8 cellular contexts compared by ENCODE assay signal in the genomic region with DNA sequence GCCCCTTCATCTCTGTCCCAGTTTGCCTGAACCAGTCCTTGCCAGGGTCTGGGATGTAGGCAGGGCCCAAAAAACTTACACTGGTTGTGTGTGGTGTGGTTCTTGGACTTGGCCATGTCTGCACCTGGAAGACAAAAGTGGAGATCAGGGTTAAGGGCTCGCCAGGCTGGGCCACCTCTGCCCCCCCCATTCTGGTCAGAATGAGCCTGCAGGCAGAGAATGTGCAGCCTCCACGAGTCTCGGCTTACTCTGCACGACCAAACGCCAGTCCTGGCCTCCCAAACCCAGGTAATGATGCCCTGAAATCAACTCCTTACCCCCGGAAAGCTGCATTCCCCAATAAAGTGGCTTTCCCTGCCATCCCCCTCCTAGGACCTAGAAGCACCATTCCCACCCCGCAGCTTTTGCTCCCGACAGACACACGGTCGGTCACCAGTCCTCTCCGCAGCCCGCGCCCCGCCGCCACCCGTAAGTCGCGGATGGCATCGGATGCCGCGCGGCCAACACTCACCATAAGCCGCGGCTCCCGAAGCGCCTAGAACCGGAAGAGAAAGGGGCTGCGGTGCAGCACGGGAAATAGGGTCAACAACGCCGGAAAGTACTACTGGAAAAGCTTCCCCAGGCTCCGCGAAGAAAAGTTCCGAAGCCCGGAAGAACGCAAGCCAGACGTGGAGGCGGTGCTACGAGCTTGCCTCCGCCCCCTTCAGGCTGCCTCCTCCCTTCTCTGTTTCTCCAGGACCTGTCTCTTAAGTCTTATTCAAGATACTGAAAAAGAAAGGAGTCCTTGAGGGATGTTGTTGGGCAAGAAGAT. TPM values are rescaled to one million over a fixed set of nuclear protein-coding genes. Genes with fewer than 3 reads are reported as not detected.
DNase-seq lines count a peak whose midpoint lies in the region; ATAC-seq and TF ChIP-seq lines count a peak whose summit lies in the region.

Gene RPL29, minus strand, starts transcription at position 550 of the 811 bp plus-strand sequence. Its CDS starts 434 bp downstream, at position 116.

- peaks cover 0 to 26% of the 10 kb centered on the region in 2 donors for H3K36me3 ChIP-seq in adrenal gland (replicated peaks in 1 of 2)
- peaks cover 0 to 41% (median 16%) of the 10 kb centered on the region in 9 donors for H3K36me3 ChIP-seq in heart right ventricle
- H3K36me3 ChIP-seq in upper lobe of right lung: peaks cover 39% of the 10 kb centered on the region

- peak; percentile 95 for DNase-seq in GM13976 (ENCODE audit: low spot score)
- peak; percentile 67 for DNase-seq in NCI-H1694 (lab: John Stamatoyannopoulos, UW)
- DNase-seq in adrenal gland: peak; percentile 92 to 97 (median 94)
- DNase-seq in heart right ventricle: peak; percentile 86 to 94
- DNase-seq in progenitor cell of endocrine pancreas (ENCODE audit: low spot score, unreplicated experiment): peak; percentile 71
- peak; percentile 94 for DNase-seq in upper lobe of right lung

- peak within 1 kb of the TSS; percentile 100 for H3K4me3 Mint-ChIP-seq in progenitor cell of endocrine pancreas (ENCODE audit: low read depth)

- peak within 1 kb of the TSS; percentile 19 to 71 (median 58) for H3K4me3 ChIP-seq in adrenal gland
- peak within 1 kb of the TSS; percentile 64 to 94 (median 84) for H3K4me3 ChIP-seq in heart right ventricle
- peak within 1 kb of the TSS; percentile 92 for H3K4me3 ChIP-seq in upper lobe of right lung

- peaks cover 12 to 22% of the 10 kb centered on the region in 2 donors for H3K4me1 ChIP-seq in adrenal gland (replicated peaks in 1 of 2)
- H3K4me1 ChIP-seq in heart right ventricle: peaks cover 5 to 26% (median 22%) of the 10 kb centered on the region in 9 donors
- H3K4me1 ChIP-seq in upper lobe of right lung: peaks cover 11% of the 10 kb centered on the region

- H3K9me3 Mint-ChIP-seq in progenitor cell of endocrine pancreas (ENCODE audit: low read depth): no peaks in the 10 kb centered on the region

- in situ Hi-C loops in GM13976 (cut with MboI; ENCODE audit: low sequenced_read_pairs, unreplicated experiment): no loop called here

- no peaks in the 10 kb centered on the region for H3K9me3 ChIP-seq in adrenal gland (replicated peaks in 1 of 3)
- no peaks in the 10 kb centered on the region for H3K9me3 ChIP-seq in heart right ventricle
- no peaks in the 10 kb centered on the region for H3K9me3 ChIP-seq in upper lobe of right lung

- H3K27me3 Mint-ChIP-seq in progenitor cell of endocrine pancreas: no peaks in the 10 kb centered on the region

- H3K27me3 ChIP-seq in adrenal gland: no peaks in the 10 kb centered on the region
- no peaks in the 10 kb centered on the region for H3K27me3 ChIP-seq in heart right ventricle
- no peaks in the 10 kb centered on the region for H3K27me3 ChIP-seq in upper lobe of right lung

- H3K27ac ChIP-seq in adrenal gland (peak within 1 kb of the TSS; percentile 67 to 92 (median 83)), heart right ventricle (peak within 1 kb of the TSS; percentile 63 to 95 (median 86)), upper lobe of right lung (peak within 1 kb of the TSS; percentile 91)

- H3K36me3 Mint-ChIP-seq in progenitor cell of endocrine pancreas (ENCODE audit: insufficient read depth): peaks cover 17% of the 10 kb centered on the region

- H3K4me1 Mint-ChIP-seq in progenitor cell of endocrine pancreas (ENCODE audit: low read depth): peaks cover 19% of the 10 kb centered on the region

- ATAC-seq in HG02852 (IDR thresholded peaks at IDR 0.05; ENCODE audit: unreplicated experiment) (peak; percentile 86), heart right ventricle (peak; percentile 89 to 97 (median 95)), upper lobe of right lung (peak; percentile 97)

- TF ChIP-seq POLR2A in adrenal gland (IDR thresholded peaks at IDR 0.05): peak; percentile 49 to 64

- 0 to 1% (median 0%) methylated on average over 12 to 40 of the region's 40 CpGs for WGBS in adrenal gland, 4 donors
- 0 to 1% methylated on average over 40 of the region's 40 CpGs for WGBS in heart right ventricle, 2 donors

- intact Hi-C loops in T-helper 1 cell treated with Interleukin-12 subunit alpha and Interleukin-12 subunit beta and Interleukin-4 antibody, amounts not matched to agents 30 ng/mL and 1 ng/mL, for 36 hours (cut with micrococcal nuclease): loop anchor here (1.0 to 5.0 kb wide), 11 partner anchors 12 to 542 kb away; partner anchors contain the start of genes ABHD14A, ACY1, ALAS1 and DCAF1
- intact Hi-C loops in adrenal gland (cut with DNase I): loop anchor here in 1 of 2 donors (10.0 kb wide), 1 partner anchor 51 kb away; the partner anchor contains the start of genes PARP3 and RRP9
- intact Hi-C loops in heart right ventricle (cut with DNase I): loop anchor here in 2 of 10 donors (1.0 to 10.0 kb wide), 2 partner anchors 53 to 289 kb away; partner anchors contain the start of genes GLYCTK (in 1 of the 2) and PARP3 (in 1 of the 2)
- intact Hi-C loops in upper lobe of right lung (cut with DNase I): no loop called here

- TF ChIP-seq CTCF in GM13976 (IDR thresholded peaks at IDR 0.05; ENCODE audit: borderline replicate concordance, control extremely low read depth, extremely low read depth, insufficient read depth, missing control alignments) (no peak), adrenal gland (IDR thresholded peaks at IDR 0.05) (peak; percentile 12 to 39 (median 36)), heart right ventricle (IDR thresholded peaks at IDR 0.05) (peak in 8 of 9 donors; percentile 6 to 50 (median 34)), progenitor cell of endocrine pancreas (IDR thresholded peaks at IDR 0.05; ENCODE audit: unreplicated experiment) (no peak), upper lobe of right lung (IDR thresholded peaks at IDR 0.05) (peak; percentile 15)

- H3K27ac Mint-ChIP-seq in progenitor cell of endocrine pancreas: peak within 1 kb of the TSS; percentile 100

RNA-seq across cellular contexts. Expression of gene RPL29, which starts in this region (rescaled TPM):
- total RNA-seq in T-helper 1 cell treated with Interleukin-12 subunit alpha and Interleukin-12 subunit beta and Interleukin-4 antibody, amounts not matched to agents 30 ng/mL and 1 ng/mL, for 36 hours: 1,242 and 1,243 TPM in 2 replicates
- total RNA-seq in adrenal gland (1,000 to 10,000 TPM; 1,018 to 1,982 (median 1,315) TPM), heart right ventricle (100 to 1,000 TPM; 505 to 754 (median 626) TPM), progenitor cell of endocrine pancreas (1,205 and 1,236 TPM in 2 replicates), upper lobe of right lung (810 TPM)
- polyA plus RNA-seq in adrenal gland (1,000 to 10,000 TPM in 2 of 3 donors, 100 to 1,000 TPM in 1; 947 to 3,421 (median 2,326) TPM), heart right ventricle (1,000 to 10,000 TPM; 1,450 to 1,915 TPM)

Comparison
In these comparisons a context has a peak if more than half of its experiments do, and no peak if none do; other contexts are left out.
1. Peak in every context shown above with its lines: DNase-seq, ATAC-seq, H3K4me3 ChIP-seq and H3K27ac ChIP-seq.
2. CTCF ChIP-seq: peak in adrenal gland (6 of 6), heart right ventricle (8 of 9) and upper lobe of right lung (single experiment); none in GM13976 (single experiment) and progenitor cell of endocrine pancreas (single experiment).